ENCODE assay signal across 12 cellular contexts in genomic region chr3:162295323-162295983, GRCh38.
DNase-seq lines count a peak whose midpoint lies in the region; ATAC-seq, FAIRE-seq and TF ChIP-seq lines count a peak whose summit lies in the region.
"Had no signal": no experiment of that assay in that cellular context is flagged by ENCODE, and none has a peak within 500 bp of the region (broad histone marks: within the 10 kb centered on the region; RNA-seq: fewer than 3 reads in every experiment).

No MANE protein-coding gene starts in this region.

- H3K9me3 ChIP-seq in thoracic aorta: no peaks in the 10 kb centered on the region
- H3K9me3 ChIP-seq: lower lobe of right lung had no signal

- H3K36me3 ChIP-seq in thoracic aorta: no peaks in the 10 kb centered on the region
- H3K36me3 ChIP-seq: lower lobe of right lung had no signal

- no peak overlapping the region for H3K4me3 ChIP-seq in thoracic aorta
- H3K4me3 ChIP-seq: lower lobe of right lung, SK-N-MC had no signal

- no peaks in the 10 kb centered on the region for H3K36me3 Mint-ChIP-seq in activated naive CD8-positive, alpha-beta T cell treated with anti-CD3 and anti-CD28 coated beads for 36 hours
- H3K36me3 Mint-ChIP-seq: activated naive CD4-positive, alpha-beta T cell treated with anti-CD3 and anti-CD28 coated beads, Interleukin-2, amount 50 U/mL, for 24 hours; IgD-negative memory B cell had no signal

- no peak for TF ChIP-seq CTCF in foreskin keratinocyte (conservative IDR thresholded peaks at IDR 0.05)
- no peak for TF ChIP-seq CTCF in thoracic aorta (IDR thresholded peaks at IDR 0.05)

- no peaks in the 10 kb centered on the region for H3K4me1 Mint-ChIP-seq in activated naive CD8-positive, alpha-beta T cell treated with anti-CD3 and anti-CD28 coated beads for 36 hours
- H3K4me1 Mint-ChIP-seq: activated naive CD4-positive, alpha-beta T cell treated with anti-CD3 and anti-CD28 coated beads, Interleukin-2, amount 50 U/mL, for 24 hours; IgD-negative memory B cell had no signal

- H3K27me3 Mint-ChIP-seq in activated naive CD8-positive, alpha-beta T cell treated with anti-CD3 and anti-CD28 coated beads for 36 hours: no peaks in the 10 kb centered on the region
- H3K27me3 Mint-ChIP-seq: activated naive CD4-positive, alpha-beta T cell treated with anti-CD3 and anti-CD28 coated beads, Interleukin-2, amount 50 U/mL, for 24 hours; IgD-negative memory B cell had no signal

- no peak overlapping the region for H3K27ac Mint-ChIP-seq in activated naive CD8-positive, alpha-beta T cell treated with anti-CD3 and anti-CD28 coated beads for 36 hours
- H3K27ac Mint-ChIP-seq: activated naive CD4-positive, alpha-beta T cell treated with anti-CD3 and anti-CD28 coated beads, Interleukin-2, amount 50 U/mL, for 24 hours; IgD-negative memory B cell had no signal

- no peaks in the 10 kb centered on the region for H3K9me3 Mint-ChIP-seq in activated naive CD8-positive, alpha-beta T cell treated with anti-CD3 and anti-CD28 coated beads for 36 hours

- H3K4me1 ChIP-seq in foreskin keratinocyte: no peaks in the 10 kb centered on the region
- H3K4me1 ChIP-seq in thoracic aorta (ENCODE audit: control insufficient read depth in 1 of 2, low read depth in 2 of 2): peaks cover 0 to 9% of the 10 kb centered on the region in 2 donors
- H3K4me1 ChIP-seq: lower lobe of right lung had no signal

- no peak for TF ChIP-seq POLR2A in H54 (IDR thresholded peaks at IDR 0.05; ENCODE audit: low read depth, low read length)

- H3K27ac ChIP-seq in foreskin keratinocyte (no peak overlapping the region), thoracic aorta (no peak overlapping the region)
- H3K27ac ChIP-seq: lower lobe of right lung, SK-N-MC had no signal

- ATAC-seq in foreskin keratinocyte (no peak), thoracic aorta (ENCODE audit: insufficient number of reproducible peaks, low FRiP score, low read depth) (peak; percentile 68), GM21737 (IDR thresholded peaks at IDR 0.05; ENCODE audit: unreplicated experiment) (no peak)

- DNase-seq in H54 (ENCODE audit: insufficient read length, low spot score) (peak; percentile 14), T1000 (lab: John Stamatoyannopoulos, UW) (peak; percentile 25), foreskin keratinocyte (peak; percentile 50 to 66), thoracic aorta (ENCODE audit: low spot score) (no peak), occipital lobe (lab: John Stamatoyannopoulos, UW) (no peak)
- DNase-seq in activated naive CD8-positive, alpha-beta T cell treated with anti-CD3 and anti-CD28 coated beads for 36 hours: no peak
- DNase-seq: activated CD4-positive, alpha-beta T cell treated with anti-CD3 and anti-CD28 coated beads, Interleukin-2, amount 50 U/mL, for 1 hour; lower lobe of right lung had no signal

- H3K27me3 ChIP-seq in foreskin keratinocyte (no peaks in the 10 kb centered on the region), thoracic aorta (replicated peaks; ENCODE audit: insufficient read depth) (no peaks in the 10 kb centered on the region)

- H3K4me3 Mint-ChIP-seq in activated naive CD8-positive, alpha-beta T cell treated with anti-CD3 and anti-CD28 coated beads for 36 hours: no peak overlapping the region
- H3K4me3 Mint-ChIP-seq: activated naive CD4-positive, alpha-beta T cell treated with anti-CD3 and anti-CD28 coated beads, Interleukin-2, amount 50 U/mL, for 24 hours; IgD-negative memory B cell had no signal

- peak; percentile 99 for FAIRE-seq in H54 (lab: Jason Lieb, UNC)

Comparison
In these comparisons a context has a peak if more than half of its experiments do, and no peak if none do; other contexts are left out.
1. DNase-seq: peak in H54 (single experiment), T1000 (single experiment) and foreskin keratinocyte (2 of 2); none in thoracic aorta (single experiment), activated naive CD8-positive, alpha-beta T cell treated with anti-CD3 and anti-CD28 coated beads for 36 hours (single experiment) and occipital lobe (single experiment).